ENCODE assay signal across 1 cellular context in the genomic region with DNA sequence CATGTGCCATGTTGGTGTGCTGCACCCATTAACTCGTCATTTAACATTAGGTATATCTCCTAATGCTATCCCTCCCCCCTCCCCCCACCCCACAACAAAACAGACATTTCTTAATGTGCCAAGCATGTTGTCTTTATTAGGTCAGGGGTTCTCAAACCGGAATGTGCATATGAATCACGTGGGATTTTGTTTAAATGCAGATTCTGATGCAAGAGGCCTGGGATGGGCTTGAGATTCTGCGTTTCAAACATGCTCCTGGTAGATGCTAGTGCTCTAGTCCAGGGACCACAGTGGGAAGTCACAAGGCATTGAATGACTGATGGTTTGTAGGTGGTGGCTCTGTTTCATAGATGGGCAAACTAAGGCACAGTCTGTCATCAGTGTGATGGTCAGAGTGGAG.
TF ChIP-seq lines count a peak whose summit lies in the region.

No MANE protein-coding gene starts in this region.

TF ChIP-seq in IMR-90, 13 proteins besides CTCF, POLR2A, EP300 and RAD21 (continued from another document):
- TF ChIP-seq, protein P1, sequence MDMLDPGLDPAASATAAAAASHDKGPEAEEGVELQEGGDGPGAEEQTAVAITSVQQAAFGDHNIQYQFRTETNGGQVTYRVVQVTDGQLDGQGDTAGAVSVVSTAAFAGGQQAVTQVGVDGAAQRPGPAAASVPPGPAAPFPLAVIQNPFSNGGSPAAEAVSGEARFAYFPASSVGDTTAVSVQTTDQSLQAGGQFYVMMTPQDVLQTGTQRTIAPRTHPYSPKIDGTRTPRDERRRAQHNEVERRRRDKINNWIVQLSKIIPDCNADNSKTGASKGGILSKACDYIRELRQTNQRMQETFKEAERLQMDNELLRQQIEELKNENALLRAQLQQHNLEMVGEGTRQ (IDR thresholded peaks at IDR 0.05; ENCODE audit: low read depth, low read length) = peak; percentile 65; the same call in 1 of the 2 replicates
- no peak for TF ChIP-seq MXI1 (IDR thresholded peaks at IDR 0.05; ENCODE audit: borderline replicate concordance, low read depth, low read length)
- TF ChIP-seq NFE2L2 (IDR thresholded peaks at IDR 0.05; ENCODE audit: low read depth, low read length) = no peak
- peak; percentile 83 for TF ChIP-seq CEBPB (IDR thresholded peaks at IDR 0.05; ENCODE audit: low read depth, low read length)
- peak; percentile 27; the same call in 1 of the 2 replicates for TF ChIP-seq BHLHE40 (IDR thresholded peaks at IDR 0.05; ENCODE audit: low read depth, low read length)
- no peak for TF ChIP-seq RCOR1 (IDR thresholded peaks at IDR 0.05; ENCODE audit: insufficient replicate concordance, low read length)
- no peak for TF ChIP-seq MAZ (IDR thresholded peaks at IDR 0.05; ENCODE audit: borderline replicate concordance, low read depth, low read length)
- TF ChIP-seq MAFK (IDR thresholded peaks at IDR 0.05; ENCODE audit: low read depth, low read length) = no peak
